Comparison of ENCODE assay signal across 24 cellular contexts in genomic region chr5:7916171-7916804, GRCh38. TPM values are rescaled to one million over a fixed set of nuclear protein-coding genes. Genes with fewer than 3 reads are reported as not detected.
DNase-seq lines count a peak whose midpoint lies in the region.
"Had no signal": no experiment of that assay in that cellular context is flagged by ENCODE, and none has a peak within 500 bp of the region (broad histone marks: within the 10 kb centered on the region; RNA-seq: fewer than 3 reads in every experiment).

No MANE protein-coding gene starts in this region.

- H3K4me3 ChIP-seq in mesenchymal stem cell (ENCODE audit: insufficient read depth in 1 of 2, low read depth in 1 of 2, low read length in 2 of 2), result no peak overlapping the region
- H3K4me3 ChIP-seq: A549, left lung, pancreas, upper lobe of left lung had no signal

- 78% methylated on average over 5 of the region's 6 CpGs for WGBS in mesenchymal stem cell

- peaks cover 3% of the 10 kb centered on the region for H3K9me3 ChIP-seq in mesenchymal stem cell (ENCODE audit: control insufficient read depth, low read length)
- H3K9me3 ChIP-seq: A549, pancreas had no signal

- H3K4ac ChIP-seq in mesenchymal stem cell (ENCODE audit: low read depth in 1 of 2, low read length in 2 of 2), result no peak overlapping the region

- H3K4me1 ChIP-seq in mesenchymal stem cell (ENCODE audit: control insufficient read depth, insufficient read depth, low read depth, low read length), result no peaks in the 10 kb centered on the region
- H3K4me1 ChIP-seq: A549, foreskin keratinocyte, left lung, pancreas, upper lobe of left lung had no signal

- no peak overlapping the region for H2AK5ac ChIP-seq in mesenchymal stem cell (ENCODE audit: low read length, severe bottlenecking)

- H4K8ac ChIP-seq in mesenchymal stem cell (ENCODE audit: low read length), result no peak overlapping the region

- CTCF ChIA-PET in activated naive CD4-positive, alpha-beta T cell treated with anti-CD3 and anti-CD28 coated beads for 36 hours (lab: Charles Lee), result interaction anchor here (1.0 kb wide), 1 partner anchor 30 kb away, joined by 3 read pairs; no protein-coding TSS in a partner anchor

- DNase-seq in NCI-H748 (lab: John Stamatoyannopoulos, UW; ENCODE audit: unreplicated experiment), result peak; percentile 40
- DNase-seq in NCI-H748 treated with DMSO at 0.1 percent for 48 hours (lab: John Stamatoyannopoulos, UW), result no peak
- peak; percentile 13 for DNase-seq in NCI-H2196 (lab: John Stamatoyannopoulos, UW; ENCODE audit: unreplicated experiment)
- DNase-seq in epithelial cell of prostate (ENCODE audit: low read depth, low spot score), result no peak
- DNase-seq in nucleus accumbens (lab: John Stamatoyannopoulos, UW), result no peak
- no peak for DNase-seq in mesenchymal stem cell
- DNase-seq in NCI-H187 treated with DMSO at 0.1 percent for 48 hours (lab: John Stamatoyannopoulos, UW), result no peak
- DNase-seq in activated naive CD4-positive, alpha-beta T cell treated with anti-CD3 and anti-CD28 coated beads for 36 hours, result no peak
- DNase-seq: activated CD4-positive, alpha-beta memory T cell treated with anti-CD3 and anti-CD28 coated beads, Interleukin-2, amount 10 ng/mL, durations not matched to agents 7 days and 5 days; activated naive CD8-positive, alpha-beta T cell treated with anti-CD3 and anti-CD28 coated beads for 36 hours; activated T-cell treated with anti-CD3 and anti-CD28 coated beads, Interleukin-2, amount 50 U/mL, for 48 hours; CD8-positive, alpha-beta T cell; cerebellar nuclear complex; GDM1; KBM-7; left lung; NCI-H1417 treated with DMSO at 0.1 percent for 48 hours; NCI-H82; pancreas; RPMI8226; stimulated activated naive CD4-positive, alpha-beta T cell; upper lobe of left lung had no signal

- H2BK5ac ChIP-seq in mesenchymal stem cell (ENCODE audit: low read depth, low read length, poor library complexity, severe bottlenecking), result no peak overlapping the region

- H2BK12ac ChIP-seq in mesenchymal stem cell (ENCODE audit: low read length in 2 of 2), result no peak overlapping the region

- intact Hi-C loops in activated naive CD4-positive, alpha-beta T cell treated with anti-CD3 and anti-CD28 coated beads for 36 hours (cut with micrococcal nuclease), result no loop called here

- H3K27me3 Mint-ChIP-seq in activated naive CD4-positive, alpha-beta T cell treated with anti-CD3 and anti-CD28 coated beads for 36 hours (ENCODE audit: low read depth), result peaks cover 6% of the 10 kb centered on the region

- peaks cover 20% of the 10 kb centered on the region for H3K9me3 Mint-ChIP-seq in activated naive CD4-positive, alpha-beta T cell treated with anti-CD3 and anti-CD28 coated beads for 36 hours

- no peak overlapping the region for H3K14ac ChIP-seq in mesenchymal stem cell (ENCODE audit: low read length in 2 of 2)

- no peak overlapping the region for H2BK120ac ChIP-seq in mesenchymal stem cell (ENCODE audit: low read depth, low read length)

- no peaks in the 10 kb centered on the region for H3K4me1 Mint-ChIP-seq in activated naive CD4-positive, alpha-beta T cell treated with anti-CD3 and anti-CD28 coated beads for 36 hours (ENCODE audit: low read depth)
- H3K4me1 Mint-ChIP-seq: activated CD4-positive, alpha-beta memory T cell treated with anti-CD3 and anti-CD28 coated beads, Interleukin-2, amount 10 ng/mL, durations not matched to agents 7 days and 5 days; activated naive CD8-positive, alpha-beta T cell treated with anti-CD3 and anti-CD28 coated beads for 36 hours had no signal

- H3K36me3 Mint-ChIP-seq in activated naive CD4-positive, alpha-beta T cell treated with anti-CD3 and anti-CD28 coated beads for 36 hours (ENCODE audit: low read depth), result peaks cover 17% of the 10 kb centered on the region

- peak overlapping the region; percentile 23 for H3K27ac ChIP-seq in epithelial cell of prostate
- no peak overlapping the region for H3K27ac ChIP-seq in mesenchymal stem cell (ENCODE audit: low read length, poor library complexity, severe bottlenecking)
- H3K27ac ChIP-seq: A549, foreskin keratinocyte, left lung, pancreas, upper lobe of left lung had no signal

- H2AFZ ChIP-seq in mesenchymal stem cell (ENCODE audit: low read depth, low read length), result no peak overlapping the region

- no peak overlapping the region for H3K4me3 Mint-ChIP-seq in activated naive CD4-positive, alpha-beta T cell treated with anti-CD3 and anti-CD28 coated beads for 36 hours
- H3K4me3 Mint-ChIP-seq: activated CD4-positive, alpha-beta memory T cell treated with anti-CD3 and anti-CD28 coated beads, Interleukin-2, amount 10 ng/mL, durations not matched to agents 7 days and 5 days; activated naive CD8-positive, alpha-beta T cell treated with anti-CD3 and anti-CD28 coated beads for 36 hours; CD8-positive, alpha-beta T cell had no signal

- H3K4me2 ChIP-seq in mesenchymal stem cell (ENCODE audit: low read length, poor library complexity, severe bottlenecking), result no peak overlapping the region
- H3K4me2 ChIP-seq: A549 had no signal

- H3K36me3 ChIP-seq in mesenchymal stem cell (ENCODE audit: control insufficient read depth in 1 of 2, insufficient read depth in 2 of 2, low read depth in 1 of 2, low read length in 2 of 2), result peaks cover 0 to 5% of the 10 kb centered on the region in 2 experiments
- H3K36me3 ChIP-seq: pancreas, upper lobe of left lung had no signal

- no peaks in the 10 kb centered on the region for H3K27me3 ChIP-seq in mesenchymal stem cell (ENCODE audit: control insufficient read depth in 1 of 2, insufficient read depth in 1 of 2, low read length in 2 of 2)
- H3K27me3 ChIP-seq: foreskin keratinocyte, left lung, pancreas, upper lobe of left lung had no signal

- no peak overlapping the region for H3K27ac Mint-ChIP-seq in activated naive CD4-positive, alpha-beta T cell treated with anti-CD3 and anti-CD28 coated beads for 36 hours
- H3K27ac Mint-ChIP-seq: activated CD4-positive, alpha-beta memory T cell treated with anti-CD3 and anti-CD28 coated beads, Interleukin-2, amount 10 ng/mL, durations not matched to agents 7 days and 5 days; activated naive CD8-positive, alpha-beta T cell treated with anti-CD3 and anti-CD28 coated beads for 36 hours; CD8-positive, alpha-beta T cell had no signal

- H4K91ac ChIP-seq in mesenchymal stem cell (ENCODE audit: low read length), result no peak overlapping the region

- H3K79me1 ChIP-seq in mesenchymal stem cell (replicated peaks; ENCODE audit: low read length, poor library complexity, severe bottlenecking), result no peaks in the 10 kb centered on the region

- no peak overlapping the region for H2BK15ac ChIP-seq in mesenchymal stem cell (ENCODE audit: low read depth, poor library complexity, severe bottlenecking)

- no peak overlapping the region for H3K23ac ChIP-seq in mesenchymal stem cell (ENCODE audit: low read length in 2 of 2)

- no peak overlapping the region for H3K9ac ChIP-seq in mesenchymal stem cell (ENCODE audit: low read length)

- H3K18ac ChIP-seq in mesenchymal stem cell (ENCODE audit: low read depth in 1 of 2, low read length in 2 of 2), result no peak overlapping the region

RNA-seq across cellular contexts. Expression of gene MTRR, which starts 47.3 kb away (rescaled TPM):
- 21.6 TPM for polyA plus RNA-seq in mesenchymal stem cell (2013, experiment 1 of 2)
- 23.1 TPM for polyA plus RNA-seq in mesenchymal stem cell (2013, experiment 2 of 2)
- total RNA-seq in activated naive CD4-positive, alpha-beta T cell treated with anti-CD3 and anti-CD28 coated beads for 36 hours, result 10 to 100 TPM; 34.0 to 35.1 TPM

RNA-seq across cellular contexts. Expression of gene FASTKD3, which starts 47.5 kb away (rescaled TPM):
- 3.3 TPM for polyA plus RNA-seq in mesenchymal stem cell (2013, experiment 1 of 2)
- 3.7 TPM for polyA plus RNA-seq in mesenchymal stem cell (2013, experiment 2 of 2)
- total RNA-seq in activated naive CD4-positive, alpha-beta T cell treated with anti-CD3 and anti-CD28 coated beads for 36 hours, result 1 to 10 TPM; 4.0 to 7.7 TPM

Comparison
In these comparisons a context has a peak if more than half of its experiments do, and no peak if none do; other contexts are left out.
1. DNase-seq: peak in NCI-H748 (single experiment) and NCI-H2196 (single experiment); none in NCI-H748 treated with DMSO at 0.1 percent for 48 hours (single experiment), epithelial cell of prostate (single experiment), nucleus accumbens (0 of 56), mesenchymal stem cell (single experiment), NCI-H187 treated with DMSO at 0.1 percent for 48 hours (single experiment) and activated naive CD4-positive, alpha-beta T cell treated with anti-CD3 and anti-CD28 coated beads for 36 hours (single experiment).